10 cellular contexts compared by ENCODE assay signal in the genomic region with DNA sequence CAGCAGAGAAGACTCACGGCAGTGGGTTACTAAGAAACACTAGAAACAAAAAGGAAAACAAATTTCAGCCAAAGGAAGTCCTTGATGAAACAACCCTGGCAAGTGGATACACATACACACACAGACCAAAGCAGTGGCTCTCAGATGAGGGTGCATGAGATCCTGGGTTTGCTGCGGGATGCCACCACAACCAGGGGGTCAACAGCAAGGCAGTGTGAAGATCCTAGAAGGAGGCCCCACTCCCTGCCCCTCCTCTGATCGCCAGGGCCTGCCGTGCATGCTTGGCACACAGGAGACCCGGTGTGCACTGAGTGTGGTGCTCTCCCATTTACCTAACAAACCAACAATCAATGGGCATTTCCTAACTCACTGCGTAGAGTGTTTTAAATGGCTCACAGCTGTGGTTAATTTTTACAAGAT.
DNase-seq lines count a peak whose midpoint lies in the region; ATAC-seq and TF ChIP-seq lines count a peak whose summit lies in the region.
"Had no signal": no experiment of that assay in that cellular context is flagged by ENCODE, and none has a peak within 500 bp of the region (broad histone marks: within the 10 kb centered on the region; RNA-seq: fewer than 3 reads in every experiment).

No MANE protein-coding gene starts in this region.

- TF ChIP-seq CTCF in Calu3 (IDR thresholded peaks at IDR 0.05; ENCODE audit: unreplicated experiment) (no peak), foreskin keratinocyte (conservative IDR thresholded peaks at IDR 0.05) (no peak), PC-9 (conservative IDR thresholded peaks at IDR 0.05) (no peak)

- no peaks in the 10 kb centered on the region for H3K27me3 ChIP-seq in foreskin keratinocyte
- H3K27me3 ChIP-seq in PC-9 (ENCODE audit: insufficient read depth, low read depth), result no peaks in the 10 kb centered on the region
- H3K27me3 ChIP-seq: brain microvascular endothelial cell had no signal

- POLR2A ChIA-PET in PC-9 (lab: Charles Lee; ENCODE audit: unreplicated experiment), result no interaction called here

- peaks cover 77% of the 10 kb centered on the region for H3K79me2 ChIP-seq in PC-9 (ENCODE audit: low read depth)

- peaks cover 6% of the 10 kb centered on the region for H3K36me3 Mint-ChIP-seq in Calu3 (ENCODE audit: insufficient read depth, unreplicated experiment)
- peaks cover 17% of the 10 kb centered on the region for H3K36me3 Mint-ChIP-seq in activated T-helper 2 cell treated with anti-CD3 and anti-CD28 coated beads, Interferon-gamma antibody, Interleukin-2, Interleukin-4, amounts not matched to agents 10 μg/mL and 5 μg/mL and 100 μg/mL, durations not matched to agents 14 hours and 24 hours and 36 hours (ENCODE audit: low read depth)

- intact Hi-C loops in Calu3 (cut with micrococcal nuclease; ENCODE audit: unreplicated experiment) (no loop called here), PC-9 (cut with micrococcal nuclease; ENCODE audit: unreplicated experiment) (no loop called here)
- intact Hi-C loops in activated T-helper 2 cell treated with anti-CD3 and anti-CD28 coated beads, Interferon-gamma antibody, Interleukin-2, Interleukin-4, amounts not matched to agents 10 μg/mL and 5 μg/mL and 100 μg/mL, durations not matched to agents 14 hours and 24 hours and 36 hours (cut with micrococcal nuclease), result no loop called here

- H3K27ac ChIP-seq in foreskin keratinocyte (no peak overlapping the region), PC-9 (no peak overlapping the region)
- H3K27ac ChIP-seq: brain microvascular endothelial cell had no signal

- no peaks in the 10 kb centered on the region for H3K9me3 Mint-ChIP-seq in Calu3 (ENCODE audit: low read depth, unreplicated experiment)
- no peaks in the 10 kb centered on the region for H3K9me3 Mint-ChIP-seq in activated T-helper 2 cell treated with anti-CD3 and anti-CD28 coated beads, Interferon-gamma antibody, Interleukin-2, Interleukin-4, amounts not matched to agents 10 μg/mL and 5 μg/mL and 100 μg/mL, durations not matched to agents 14 hours and 24 hours and 36 hours

- CTCF ChIA-PET in Calu3 (lab: Charles Lee) (no interaction called here), PC-9 (lab: Charles Lee) (no interaction called here)

- ATAC-seq in foreskin keratinocyte, result peak; percentile 43

- H2AFZ ChIP-seq in PC-9, result no peak overlapping the region

- H3K27ac Mint-ChIP-seq in Calu3 (ENCODE audit: unreplicated experiment), result peak overlapping the region; percentile 17
- peak overlapping the region; percentile 62 for H3K27ac Mint-ChIP-seq in activated T-helper 2 cell treated with anti-CD3 and anti-CD28 coated beads, Interferon-gamma antibody, Interleukin-2, Interleukin-4, amounts not matched to agents 10 μg/mL and 5 μg/mL and 100 μg/mL, durations not matched to agents 14 hours and 24 hours and 36 hours

- H3K4me3 ChIP-seq in PC-9, result no peak overlapping the region

- H3K27me3 Mint-ChIP-seq in Calu3 (ENCODE audit: unreplicated experiment), result no peaks in the 10 kb centered on the region
- no peaks in the 10 kb centered on the region for H3K27me3 Mint-ChIP-seq in activated T-helper 2 cell treated with anti-CD3 and anti-CD28 coated beads, Interferon-gamma antibody, Interleukin-2, Interleukin-4, amounts not matched to agents 10 μg/mL and 5 μg/mL and 100 μg/mL, durations not matched to agents 14 hours and 24 hours and 36 hours (ENCODE audit: low read depth)

- H3K9me3 ChIP-seq in PC-9 (ENCODE audit: insufficient read depth, low read depth), result no peaks in the 10 kb centered on the region

- peaks cover 48% of the 10 kb centered on the region for H4K20me1 ChIP-seq in PC-9 (ENCODE audit: insufficient read depth)

- H3F3A ChIP-seq in PC-9 (ENCODE audit: insufficient read depth, low read depth), result peaks cover 72% of the 10 kb centered on the region

- H3K36me3 ChIP-seq in PC-9 (ENCODE audit: low read depth), result peaks cover 19% of the 10 kb centered on the region

- H3K9me2 ChIP-seq in PC-9 (ENCODE audit: insufficient read depth), result no peaks in the 10 kb centered on the region

- DNase-seq in Calu3 (no peak), foreskin keratinocyte (peak in 1 of 2 donors; percentile 25), renal cortical epithelial cell (ENCODE audit: low read depth) (peak; percentile 45), NCI-H128 (lab: John Stamatoyannopoulos, UW; ENCODE audit: unreplicated experiment) (no peak), PC-9 (no peak), NOMO-1 treated with DMSO at 0.1 percent for 48 hours (lab: John Stamatoyannopoulos, UW; ENCODE audit: unreplicated experiment) (no peak)
- DNase-seq in activated T-helper 2 cell treated with anti-CD3 and anti-CD28 coated beads, Interferon-gamma antibody, Interleukin-2, Interleukin-4, amounts not matched to agents 10 μg/mL and 5 μg/mL and 100 μg/mL, durations not matched to agents 14 hours and 24 hours and 36 hours (ENCODE audit: low spot score), result no peak
- DNase-seq in effector CD8-positive, alpha-beta T cell (lab: John Stamatoyannopoulos, UW), result no peak
- DNase-seq: brain microvascular endothelial cell, NCI-H1105 treated with DMSO at 0.1 percent for 48 hours had no signal

- H3K4me2 ChIP-seq in PC-9, result no peak overlapping the region

- BruUV-seq in Calu3 (replicated peaks; lab: Mats Ljungman, UMichigan) (no TSS peak), PC-9 (replicated peaks; lab: Mats Ljungman, UMichigan) (no TSS peak)

- peaks cover 49% of the 10 kb centered on the region for H3K4me1 Mint-ChIP-seq in Calu3 (ENCODE audit: low read depth, unreplicated experiment)
- peaks cover 44% of the 10 kb centered on the region for H3K4me1 Mint-ChIP-seq in activated T-helper 2 cell treated with anti-CD3 and anti-CD28 coated beads, Interferon-gamma antibody, Interleukin-2, Interleukin-4, amounts not matched to agents 10 μg/mL and 5 μg/mL and 100 μg/mL, durations not matched to agents 14 hours and 24 hours and 36 hours (ENCODE audit: low read depth)

- H3K4me3 Mint-ChIP-seq in Calu3 (ENCODE audit: low read depth, unreplicated experiment), result no peak overlapping the region
- H3K4me3 Mint-ChIP-seq in activated T-helper 2 cell treated with anti-CD3 and anti-CD28 coated beads, Interferon-gamma antibody, Interleukin-2, Interleukin-4, amounts not matched to agents 10 μg/mL and 5 μg/mL and 100 μg/mL, durations not matched to agents 14 hours and 24 hours and 36 hours (ENCODE audit: low read depth), result no peak overlapping the region

- H3K4me1 ChIP-seq in foreskin keratinocyte (peaks cover 12% of the 10 kb centered on the region), PC-9 (replicated peaks; ENCODE audit: insufficient read depth) (peaks cover 29% of the 10 kb centered on the region)
